1 cellular context compared by ENCODE assay signal in genomic region chr4:109574443-109574850, GRCh38.
TF ChIP-seq lines count a peak whose summit lies in the region.

No MANE protein-coding gene starts in this region.

TF ChIP-seq in H1, 55 proteins besides CTCF, POLR2A, EP300 and RAD21:
- TF ChIP-seq BRCA1 (IDR thresholded peaks at IDR 0.05; ENCODE audit: low read depth, low read length), result no peak
- no peak for TF ChIP-seq TAF7 (optimal IDR thresholded peaks at IDR 0.05; ENCODE audit: borderline replicate concordance, low read depth, low read length)
- TF ChIP-seq ASH2L (IDR thresholded peaks at IDR 0.05; ENCODE audit: low read length), result no peak
- TF ChIP-seq PHF8 (conservative IDR thresholded peaks at IDR 0.05; ENCODE audit: low read depth, low read length), result no peak
- TF ChIP-seq SP4 (IDR thresholded peaks at IDR 0.05; ENCODE audit: low read length), result no peak
- TF ChIP-seq GABPA (IDR thresholded peaks at IDR 0.05; ENCODE audit: borderline replicate concordance, insufficient read depth, low read length), result no peak
- TF ChIP-seq BCL11A (IDR thresholded peaks at IDR 0.05; ENCODE audit: low read depth in 2 of 2, low read length in 2 of 2), result no peak
- no peak for TF ChIP-seq CREB1 (IDR thresholded peaks at IDR 0.05)
- no peak for TF ChIP-seq SUZ12 (IDR thresholded peaks at IDR 0.05; ENCODE audit: low read length)
- no peak for TF ChIP-seq CHD2 (IDR thresholded peaks at IDR 0.05; ENCODE audit: low read length)
- TF ChIP-seq HDAC2 (IDR thresholded peaks at IDR 0.05; ENCODE audit: borderline replicate concordance in 1 of 2, low read depth in 2 of 2, low read length in 2 of 2), result no peak
- TF ChIP-seq ATF2 (IDR thresholded peaks at IDR 0.05; ENCODE audit: low read length), result no peak
- no peak for TF ChIP-seq RBBP5 (IDR thresholded peaks at IDR 0.05; ENCODE audit: borderline replicate concordance, low read depth, low read length)
- TF ChIP-seq SIX5 (IDR thresholded peaks at IDR 0.05; ENCODE audit: low read depth, low read length), result no peak
